8 cellular contexts compared by ENCODE assay signal in the genomic region with DNA sequence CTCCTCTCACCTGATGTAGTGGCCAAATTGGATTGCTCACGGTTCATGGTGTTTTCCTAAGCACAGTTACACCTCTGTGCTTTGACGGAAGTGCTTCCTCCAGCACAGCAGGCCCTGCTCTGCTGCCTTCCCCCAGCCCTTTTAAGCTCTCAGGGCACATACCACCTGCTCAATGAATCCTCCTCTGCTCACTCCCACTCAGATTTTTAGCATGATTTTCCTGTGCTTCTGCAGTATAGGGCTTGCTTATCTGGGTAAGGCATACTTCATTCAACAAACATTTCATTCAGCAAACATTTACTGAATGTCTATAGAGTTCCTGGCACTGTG.
DNase-seq lines count a peak whose midpoint lies in the region; ATAC-seq and TF ChIP-seq lines count a peak whose summit lies in the region.

No MANE protein-coding gene starts in this region.

- H3K27me3 Mint-ChIP-seq in central memory CD8-positive, alpha-beta T cell = no peaks in the 10 kb centered on the region

- H3K9me3 Mint-ChIP-seq in central memory CD8-positive, alpha-beta T cell = no peaks in the 10 kb centered on the region

- peak overlapping the region; percentile 23 for H3K4me3 Mint-ChIP-seq in central memory CD8-positive, alpha-beta T cell

- intact Hi-C loops in dorsolateral prefrontal cortex (cut with DNase I) = loop anchor here in 1 of 2 donors (5.0 kb wide), 1 partner anchor 71 kb away; no protein-coding TSS in a partner anchor

- peaks cover 51% of the 10 kb centered on the region for H3K4me1 Mint-ChIP-seq in central memory CD8-positive, alpha-beta T cell

- H3K27ac Mint-ChIP-seq in central memory CD8-positive, alpha-beta T cell (ENCODE audit: low read depth) = peak overlapping the region; percentile 86

- DNase-seq in stimulated activated CD4-positive, alpha-beta T cell treated with anti-CD3 and anti-CD28 coated beads, Interleukin-4, amount 100 ng/mL, for 24 hours = peak; percentile 11
- DNase-seq in stimulated activated CD4-positive, alpha-beta T cell treated with anti-CD3 and anti-CD28 coated beads, Interleukin-1b, Interleukin-23, amount 100 ng/mL, for 48 hours = no peak
- DNase-seq in NCI-H1694 (lab: John Stamatoyannopoulos, UW) = peak; percentile 5
- DNase-seq in central memory CD8-positive, alpha-beta T cell (ENCODE audit: low spot score in 2 of 2) = no peak
- DNase-seq in NCI-H187 treated with DMSO at 0.1 percent for 48 hours (lab: John Stamatoyannopoulos, UW) = no peak
- no peak for DNase-seq in dorsolateral prefrontal cortex
- DNase-seq in HPDE6-E6E7 (ENCODE audit: extremely low spot score) = no peak
- DNase-seq in occipital lobe (lab: John Stamatoyannopoulos, UW) = no peak

- no peak overlapping the region for H3K4me3 ChIP-seq in dorsolateral prefrontal cortex

- peak overlapping the region in 12 of 59 donors; percentile 1 to 67 (median 12) for H3K27ac ChIP-seq in dorsolateral prefrontal cortex

- ATAC-seq in central memory CD8-positive, alpha-beta T cell (replicated peaks; ENCODE audit: extremely low read depth, poor library complexity, severe bottlenecking) = peak; percentile 65

- TF ChIP-seq CTCF in dorsolateral prefrontal cortex (IDR thresholded peaks at IDR 0.05 in 54 of 56, conservative IDR thresholded peaks at IDR 0.05 in 2 of 56; ENCODE audit: low read depth in 1 of 56, partially characterized antibody in 56 of 56) = no peak

- H3K36me3 Mint-ChIP-seq in central memory CD8-positive, alpha-beta T cell (ENCODE audit: insufficient read depth) = peaks cover 2% of the 10 kb centered on the region

- H3K27me3 ChIP-seq in dorsolateral prefrontal cortex = no peaks in the 10 kb centered on the region

Comparison
In these comparisons a context has a peak if more than half of its experiments do, and no peak if none do; other contexts are left out.
1. DNase-seq: peak in stimulated activated CD4-positive, alpha-beta T cell treated with anti-CD3 and anti-CD28 coated beads, Interleukin-4, amount 100 ng/mL, for 24 hours (single experiment) and NCI-H1694 (single experiment); none in stimulated activated CD4-positive, alpha-beta T cell treated with anti-CD3 and anti-CD28 coated beads, Interleukin-1b, Interleukin-23, amount 100 ng/mL, for 48 hours (single experiment), central memory CD8-positive, alpha-beta T cell (0 of 2), NCI-H187 treated with DMSO at 0.1 percent for 48 hours (single experiment), dorsolateral prefrontal cortex (0 of 10), HPDE6-E6E7 (single experiment) and occipital lobe (single experiment).